In the genomic region with DNA sequence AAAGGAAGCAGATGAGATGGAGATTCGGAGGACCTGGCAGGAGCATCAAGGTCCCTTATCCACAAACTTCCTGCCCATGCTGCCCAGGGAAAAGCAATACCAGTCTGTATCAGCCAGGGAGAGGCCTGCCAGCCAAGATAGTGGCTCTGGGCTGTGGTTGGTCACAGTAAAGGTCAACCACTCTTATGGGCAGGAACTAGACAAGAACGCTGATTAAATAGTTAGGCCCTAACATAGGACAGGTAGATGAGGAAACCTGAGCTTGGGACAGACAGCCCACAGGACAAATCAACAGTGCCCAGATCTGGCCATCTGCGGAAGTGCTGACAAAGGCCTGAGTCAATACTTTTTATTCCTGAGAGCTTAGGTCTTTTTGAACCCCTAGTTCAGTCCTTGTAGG, we compare ENCODE assay signal across 2 cellular contexts.
TF ChIP-seq lines count a peak whose summit lies in the region.

No MANE protein-coding gene starts in this region.

TF ChIP-seq in liver, 16 proteins besides CTCF, POLR2A, EP300 and RAD21:
- TF ChIP-seq SP1 (IDR thresholded peaks at IDR 0.05) (peak; percentile 57), RXRA (IDR thresholded peaks at IDR 0.05) (peak; percentile 39 to 53), JUND (IDR thresholded peaks at IDR 0.05) (no peak), HNF4G (IDR thresholded peaks at IDR 0.05) (no peak), EGR1 (IDR thresholded peaks at IDR 0.05; ENCODE audit: low read depth in 2 of 2) (no peak), TAF1 (conservative IDR thresholded peaks at IDR 0.05) (no peak), NR2F2 (IDR thresholded peaks at IDR 0.05) (no peak), HNF4A (conservative IDR thresholded peaks at IDR 0.05) (peak; percentile 27 to 40)
- TF ChIP-seq, protein P1, sequence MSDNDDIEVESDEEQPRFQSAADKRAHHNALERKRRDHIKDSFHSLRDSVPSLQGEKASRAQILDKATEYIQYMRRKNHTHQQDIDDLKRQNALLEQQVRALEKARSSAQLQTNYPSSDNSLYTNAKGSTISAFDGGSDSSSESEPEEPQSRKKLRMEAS (IDR thresholded peaks at IDR 0.05) = no peak
- TF ChIP-seq, protein P2, sequence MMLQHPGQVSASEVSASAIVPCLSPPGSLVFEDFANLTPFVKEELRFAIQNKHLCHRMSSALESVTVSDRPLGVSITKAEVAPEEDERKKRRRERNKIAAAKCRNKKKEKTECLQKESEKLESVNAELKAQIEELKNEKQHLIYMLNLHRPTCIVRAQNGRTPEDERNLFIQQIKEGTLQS (IDR thresholded peaks at IDR 0.05) = no peak

TF ChIP-seq in HepG2, 621 proteins besides CTCF, POLR2A, EP300 and RAD21:
- TF ChIP-seq ZNF143 (CRISPR knock-in tag; IDR thresholded peaks at IDR 0.05) (no peak), IKZF4 (CRISPR knock-in tag; IDR thresholded peaks at IDR 0.05; ENCODE audit: borderline replicate concordance, low read depth, not compliant biosample characterization) (no peak), CHCHD3 (CRISPR knock-in tag; IDR thresholded peaks at IDR 0.05) (no peak)
- TF ChIP-seq, protein P3, sequence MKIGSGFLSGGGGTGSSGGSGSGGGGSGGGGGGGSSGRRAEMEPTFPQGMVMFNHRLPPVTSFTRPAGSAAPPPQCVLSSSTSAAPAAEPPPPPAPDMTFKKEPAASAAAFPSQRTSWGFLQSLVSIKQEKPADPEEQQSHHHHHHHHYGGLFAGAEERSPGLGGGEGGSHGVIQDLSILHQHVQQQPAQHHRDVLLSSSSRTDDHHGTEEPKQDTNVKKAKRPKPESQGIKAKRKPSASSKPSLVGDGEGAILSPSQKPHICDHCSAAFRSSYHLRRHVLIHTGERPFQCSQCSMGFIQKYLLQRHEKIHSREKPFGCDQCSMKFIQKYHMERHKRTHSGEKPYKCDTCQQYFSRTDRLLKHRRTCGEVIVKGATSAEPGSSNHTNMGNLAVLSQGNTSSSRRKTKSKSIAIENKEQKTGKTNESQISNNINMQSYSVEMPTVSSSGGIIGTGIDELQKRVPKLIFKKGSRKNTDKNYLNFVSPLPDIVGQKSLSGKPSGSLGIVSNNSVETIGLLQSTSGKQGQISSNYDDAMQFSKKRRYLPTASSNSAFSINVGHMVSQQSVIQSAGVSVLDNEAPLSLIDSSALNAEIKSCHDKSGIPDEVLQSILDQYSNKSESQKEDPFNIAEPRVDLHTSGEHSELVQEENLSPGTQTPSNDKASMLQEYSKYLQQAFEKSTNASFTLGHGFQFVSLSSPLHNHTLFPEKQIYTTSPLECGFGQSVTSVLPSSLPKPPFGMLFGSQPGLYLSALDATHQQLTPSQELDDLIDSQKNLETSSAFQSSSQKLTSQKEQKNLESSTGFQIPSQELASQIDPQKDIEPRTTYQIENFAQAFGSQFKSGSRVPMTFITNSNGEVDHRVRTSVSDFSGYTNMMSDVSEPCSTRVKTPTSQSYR (CRISPR knock-in tag; IDR thresholded peaks at IDR 0.05; ENCODE audit: borderline replicate concordance) = no peak
- TF ChIP-seq, protein P4, sequence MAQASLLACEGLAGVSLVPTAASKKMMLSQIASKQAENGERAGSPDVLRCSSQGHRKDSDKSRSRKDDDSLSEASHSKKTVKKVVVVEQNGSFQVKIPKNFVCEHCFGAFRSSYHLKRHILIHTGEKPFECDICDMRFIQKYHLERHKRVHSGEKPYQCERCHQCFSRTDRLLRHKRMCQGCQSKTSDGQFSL (CRISPR knock-in tag; IDR thresholded peaks at IDR 0.05) = no peak
